In the genomic region with DNA sequence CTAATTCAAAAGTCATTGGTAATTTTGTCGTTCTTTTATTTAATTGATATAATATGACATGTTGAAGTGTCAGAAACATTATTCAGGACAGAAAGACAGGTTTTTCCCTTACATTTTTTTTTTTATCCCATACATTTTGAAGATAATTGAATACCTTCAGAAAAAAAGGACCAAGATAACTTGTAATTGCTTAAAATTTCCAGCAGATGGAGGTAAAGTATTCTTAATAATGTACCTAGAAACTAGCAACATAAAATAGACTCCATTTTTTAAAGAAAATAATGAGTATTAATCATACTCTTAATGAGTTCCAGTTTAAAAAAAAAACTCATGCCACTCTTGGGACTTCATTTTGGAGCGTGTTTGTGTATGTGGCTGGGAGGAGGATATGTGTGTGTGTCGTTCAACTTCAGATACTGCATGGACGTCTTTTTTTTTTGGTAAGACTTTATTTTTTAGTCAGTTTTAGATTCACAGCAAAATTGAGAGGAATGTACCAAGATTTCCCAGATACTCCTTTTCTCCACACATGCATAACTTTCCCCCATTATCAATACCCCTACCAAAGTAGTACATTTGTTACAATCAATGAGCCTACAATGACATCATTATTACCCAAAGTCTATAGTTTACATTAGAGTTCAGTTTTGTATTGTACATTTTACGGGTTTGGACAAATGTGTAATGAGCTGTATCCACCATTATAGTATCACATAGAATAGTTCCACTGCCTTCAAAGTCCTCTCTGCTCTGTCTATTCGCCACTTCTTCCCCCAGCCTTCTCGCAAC, we compare ENCODE assay signal across 8 cellular contexts.
DNase-seq lines count a peak whose midpoint lies in the region; ATAC-seq, FAIRE-seq and TF ChIP-seq lines count a peak whose summit lies in the region.

No MANE protein-coding gene starts in this region.

- DNase-seq in D721Med (ENCODE audit: insufficient read length, low spot score) (no peak), SJCRH30 (peak in 1 of 2 experiments; percentile 55), frontal cortex (ENCODE audit: low spot score in 2 of 2) (peak in 1 of 2 donors; percentile 7), superior temporal gyrus (ENCODE audit: extremely low spot score) (peak; percentile 80), GM12891 (ENCODE audit: insufficient read length, low spot score) (no peak)

- no peak for FAIRE-seq in D721Med (lab: Jason Lieb, UNC)
- FAIRE-seq in frontal cortex (lab: Jason Lieb, UNC): peak; percentile 93
- no peak for FAIRE-seq in GM12891 (lab: Jason Lieb, UNC)

- TF ChIP-seq POLR2A in GM12891 (IDR thresholded peaks at IDR 0.05; ENCODE audit: low read depth, low read length): no peak

- no peaks in the 10 kb centered on the region for H3K4me1 ChIP-seq in SJCRH30

- H3K4me3 ChIP-seq in SJCRH30: peak overlapping the region; percentile 20

- ATAC-seq in HG03354 (IDR thresholded peaks at IDR 0.05; ENCODE audit: poor library complexity, severe bottlenecking, unreplicated experiment) (peak; percentile 58), HG02763 (IDR thresholded peaks at IDR 0.05; ENCODE audit: unreplicated experiment) (no peak), HG03108 (IDR thresholded peaks at IDR 0.05; ENCODE audit: unreplicated experiment) (no peak)

- TF ChIP-seq CTCF in D721Med (IDR thresholded peaks at IDR 0.05; ENCODE audit: insufficient read depth, missing control alignments): peak; percentile 59

- no peaks in the 10 kb centered on the region for H3K36me3 ChIP-seq in SJCRH30

- H3K27ac ChIP-seq in SJCRH30: no peak overlapping the region

- H3K27me3 ChIP-seq in SJCRH30: no peaks in the 10 kb centered on the region

- H3K9me3 ChIP-seq in SJCRH30 (replicated peaks): no peaks in the 10 kb centered on the region

TF ChIP-seq in GM12891, 5 proteins besides CTCF, POLR2A, EP300 and RAD21:
- TF ChIP-seq PAX5 (IDR thresholded peaks at IDR 0.05; ENCODE audit: insufficient read depth, low read length, severe bottlenecking) (no peak), POU2F2 (IDR thresholded peaks at IDR 0.05; ENCODE audit: low read depth, low read length) (no peak), SPI1 (IDR thresholded peaks at IDR 0.05; ENCODE audit: low read depth, low read length) (no peak), TAF1 (IDR thresholded peaks at IDR 0.05; ENCODE audit: low read depth, low read length) (no peak), POLR2AphosphoS5 (IDR thresholded peaks at IDR 0.05; ENCODE audit: low read depth, low read length) (no peak)
